ENCODE assay signal across 8 cellular contexts in genomic region chr4:4248036-4248884, GRCh38. TPM values are rescaled to one million over a fixed set of nuclear protein-coding genes. Genes with fewer than 3 reads are reported as not detected.
DNase-seq lines count a peak whose midpoint lies in the region; ATAC-seq, FAIRE-seq and TF ChIP-seq lines count a peak whose summit lies in the region.

TSS of gene TMEM128 (minus strand) at chr4:4248223. CDS start at chr4:4248202, 21 bp downstream.

- DNase-seq in GM12892 (ENCODE audit: insufficient read length) (peak; percentile 93), NCI-H146 treated with DMSO at 0.1 percent for 48 hours (lab: John Stamatoyannopoulos, UW; ENCODE audit: unreplicated experiment) (peak; percentile 73), amniotic stem cell (lab: John Stamatoyannopoulos, UW) (peak; percentile 79), left cardiac atrium (peak; percentile 94), progenitor cell of endocrine pancreas (ENCODE audit: low spot score, unreplicated experiment) (peak; percentile 79), ureter (ENCODE audit: low spot score) (peak; percentile 94)

- H3K27me3 Mint-ChIP-seq in T-helper 1 cell treated with Interleukin-12 subunit alpha and Interleukin-12 subunit beta and Interleukin-4 antibody, amounts not matched to agents 30 μg/mL and 1 μg/mL, for 36 hours (ENCODE audit: low read depth), result peaks cover 4% of the 10 kb centered on the region
- peaks cover 3% of the 10 kb centered on the region for H3K27me3 Mint-ChIP-seq in progenitor cell of endocrine pancreas

- no peaks in the 10 kb centered on the region for H3K9me3 Mint-ChIP-seq in T-helper 1 cell treated with Interleukin-12 subunit alpha and Interleukin-12 subunit beta and Interleukin-4 antibody, amounts not matched to agents 30 μg/mL and 1 μg/mL, for 36 hours
- no peaks in the 10 kb centered on the region for H3K9me3 Mint-ChIP-seq in progenitor cell of endocrine pancreas (ENCODE audit: low read depth)

- H3K27ac Mint-ChIP-seq in T-helper 1 cell treated with Interleukin-12 subunit alpha and Interleukin-12 subunit beta and Interleukin-4 antibody, amounts not matched to agents 30 μg/mL and 1 μg/mL, for 36 hours, result peak within 1 kb of the TSS; percentile 98
- H3K27ac Mint-ChIP-seq in progenitor cell of endocrine pancreas, result peak within 1 kb of the TSS; percentile 99

- peak; percentile 97 for TF ChIP-seq POLR2A in GM12892 (IDR thresholded peaks at IDR 0.05; ENCODE audit: low read depth, low read length)

- peaks cover 22% of the 10 kb centered on the region for H3K36me3 Mint-ChIP-seq in T-helper 1 cell treated with Interleukin-12 subunit alpha and Interleukin-12 subunit beta and Interleukin-4 antibody, amounts not matched to agents 30 μg/mL and 1 μg/mL, for 36 hours (ENCODE audit: low read depth)
- H3K36me3 Mint-ChIP-seq in progenitor cell of endocrine pancreas (ENCODE audit: insufficient read depth), result peaks cover 8% of the 10 kb centered on the region

- ATAC-seq in HG02840 (IDR thresholded peaks at IDR 0.05; ENCODE audit: low FRiP score, unreplicated experiment) (peak; percentile 98), left cardiac atrium (peak; percentile 98)

- intact Hi-C loops in left cardiac atrium (cut with DNase I), result no loop called here

- TF ChIP-seq CTCF in progenitor cell of endocrine pancreas (IDR thresholded peaks at IDR 0.05; ENCODE audit: unreplicated experiment), result peak; percentile 6

- peak; percentile 97 for FAIRE-seq in GM12892 (lab: Jason Lieb, UNC)

- peaks cover 23% of the 10 kb centered on the region for H3K4me1 Mint-ChIP-seq in T-helper 1 cell treated with Interleukin-12 subunit alpha and Interleukin-12 subunit beta and Interleukin-4 antibody, amounts not matched to agents 30 μg/mL and 1 μg/mL, for 36 hours (ENCODE audit: low read depth)
- peaks cover 17% of the 10 kb centered on the region for H3K4me1 Mint-ChIP-seq in progenitor cell of endocrine pancreas (ENCODE audit: low read depth)

- peak within 1 kb of the TSS; percentile 85 for H3K4me3 Mint-ChIP-seq in T-helper 1 cell treated with Interleukin-12 subunit alpha and Interleukin-12 subunit beta and Interleukin-4 antibody, amounts not matched to agents 30 μg/mL and 1 μg/mL, for 36 hours
- peak within 1 kb of the TSS; percentile 95 for H3K4me3 Mint-ChIP-seq in progenitor cell of endocrine pancreas (ENCODE audit: low read depth)

RNA-seq across cellular contexts. Expression of gene TMEM128, which starts in this region (rescaled TPM):
- polyA plus RNA-seq in GM12892 (2012; ENCODE audit: missing spikeins), result 28.3 TPM
- total RNA-seq in left cardiac atrium (10 to 100 TPM; 13.5 to 14.8 TPM), progenitor cell of endocrine pancreas (22.5 and 24.5 TPM in 2 replicates), ureter (26.8 TPM)

Comparison
In these comparisons a context has a peak if more than half of its experiments do, and no peak if none do; other contexts are left out.
1. Peak in every context shown above with its lines: DNase-seq and ATAC-seq.